Comparison of ENCODE assay signal across 33 cellular contexts in the genomic region with DNA sequence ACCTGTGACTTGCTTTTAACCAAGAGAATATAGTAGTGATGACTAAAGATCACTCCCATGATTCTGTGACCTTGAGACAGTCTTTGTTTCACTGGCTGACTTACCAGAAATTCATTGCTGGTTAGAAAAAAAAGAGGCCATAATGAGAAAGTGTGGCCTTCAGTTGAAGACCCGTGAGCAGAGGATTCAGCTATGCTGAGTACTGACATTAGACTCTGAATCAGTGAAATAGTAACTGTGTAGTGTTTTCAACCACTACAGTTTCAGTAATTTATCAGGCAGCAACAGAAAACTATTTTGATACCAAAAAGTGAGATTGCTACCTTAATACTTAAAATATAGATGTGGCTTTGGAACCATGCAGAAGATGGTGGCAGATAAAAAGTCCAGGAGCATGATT.
DNase-seq lines count a peak whose midpoint lies in the region; ATAC-seq and TF ChIP-seq lines count a peak whose summit lies in the region.
"Had no signal": no experiment of that assay in that cellular context is flagged by ENCODE, and none has a peak within 500 bp of the region (broad histone marks: within the 10 kb centered on the region; RNA-seq: fewer than 3 reads in every experiment).

No MANE protein-coding gene starts in this region.

- peak; percentile 57 for DNase-seq in amniotic epithelial cell (ENCODE audit: low read depth)
- DNase-seq in osteoblast (ENCODE audit: insufficient read length, low spot score, missing footprints), result no peak
- DNase-seq in Kasumi-1 (lab: John Stamatoyannopoulos, UW), result no peak
- no peak for DNase-seq in glutamatergic neuron
- DNase-seq in NCI-H1694 treated with DMSO at 0.1 percent for 48 hours (lab: John Stamatoyannopoulos, UW), result no peak
- DNase-seq: ACHN; activated CD4-positive, alpha-beta T cell treated with anti-CD3 and anti-CD28 coated beads, Interleukin-2, amount 50 U/mL, for 48 hours; activated CD8-positive, alpha-beta memory T cell treated with anti-CD3 and anti-CD28 coated beads, Interleukin-2, amount 50 U/mL, for 4 hours; activated naive CD4-positive, alpha-beta T cell treated with anti-CD3 and anti-CD28 coated beads, Interleukin-2, amount 50 U/mL, for 16 hours; amygdala; BE2C; CD8-positive, alpha-beta memory T cell; DMS153; erythroblast; foreskin fibroblast; GM23248; HFFc6; Karpas-422; NCI-H2171; NCI-H510A; nephron progenitor cell; NK-92 treated with Interleukin-12 subunit alpha and Interleukin-12 subunit beta, amount 100 ng/mL, for 24 hours; pancreas; Peyer's patch; spleen had no signal

- H3K4me3 Mint-ChIP-seq in glutamatergic neuron (ENCODE audit: unreplicated experiment), result no peak overlapping the region
- H3K4me3 Mint-ChIP-seq: CD8-positive, alpha-beta memory T cell; HFFc6; nephron progenitor cell; type B pancreatic cell had no signal

- H3K79me2 ChIP-seq in osteoblast (ENCODE audit: insufficient read depth, low read length), result no peaks in the 10 kb centered on the region

- no peaks in the 10 kb centered on the region for H3K27me3 ChIP-seq in osteoblast (ENCODE audit: insufficient read depth, low read length)
- H3K27me3 ChIP-seq: BE2C, breast epithelium, pancreas, Peyer's patch, right atrium auricular region, spleen had no signal

- no peak overlapping the region for H3K27ac ChIP-seq in osteoblast (ENCODE audit: low read depth, low read length)
- H3K27ac ChIP-seq: breast epithelium, GM23248, HL-60, pancreas, Peyer's patch, right atrium auricular region, spleen had no signal

- no peaks in the 10 kb centered on the region for H3K9me3 Mint-ChIP-seq in glutamatergic neuron (ENCODE audit: unreplicated experiment)
- H3K9me3 Mint-ChIP-seq: HFFc6, nephron progenitor cell, type B pancreatic cell had no signal

- H3K27me3 Mint-ChIP-seq in glutamatergic neuron (ENCODE audit: unreplicated experiment), result no peaks in the 10 kb centered on the region
- H3K27me3 Mint-ChIP-seq: CD8-positive, alpha-beta memory T cell; type B pancreatic cell had no signal

- H3K9me3 ChIP-seq in osteoblast (ENCODE audit: low read depth, low read length), result no peaks in the 10 kb centered on the region
- H3K9me3 ChIP-seq: BE2C, breast epithelium, pancreas, Peyer's patch, right atrium auricular region had no signal

- H3K27ac Mint-ChIP-seq in glutamatergic neuron (ENCODE audit: unreplicated experiment), result no peak overlapping the region
- H3K27ac Mint-ChIP-seq: CD8-positive, alpha-beta memory T cell; HFFc6; nephron progenitor cell; type B pancreatic cell had no signal

- TF ChIP-seq CTCF in osteoblast (IDR thresholded peaks at IDR 0.05; ENCODE audit: extremely low read depth, low read depth, low read length) (no peak), glutamatergic neuron (IDR thresholded peaks at IDR 0.05; ENCODE audit: partially characterized antibody, unreplicated experiment) (no peak)

- H2AFZ ChIP-seq in osteoblast (ENCODE audit: low read length), result peak overlapping the region; percentile 56
- H2AFZ ChIP-seq: GM23248 had no signal

- H3K4me1 ChIP-seq in osteoblast (ENCODE audit: insufficient read depth, low read length), result peaks cover 4% of the 10 kb centered on the region
- H3K4me1 ChIP-seq: BE2C, breast epithelium, pancreas, Peyer's patch, right atrium auricular region, spleen had no signal

- no peaks in the 10 kb centered on the region for H3K36me3 ChIP-seq in osteoblast (ENCODE audit: insufficient read depth, low read length)
- H3K36me3 ChIP-seq: BE2C, breast epithelium, pancreas, Peyer's patch, right atrium auricular region, spleen had no signal

- H3K4me3 ChIP-seq in osteoblast (ENCODE audit: insufficient read depth, low read length), result no peak overlapping the region
- H3K4me3 ChIP-seq: breast epithelium, GM23248, pancreas, Peyer's patch, right atrium auricular region, spleen had no signal

- no peaks in the 10 kb centered on the region for H3K4me1 Mint-ChIP-seq in glutamatergic neuron (ENCODE audit: low read depth, unreplicated experiment)
- H3K4me1 Mint-ChIP-seq: CD8-positive, alpha-beta memory T cell; nephron progenitor cell had no signal

- no peaks in the 10 kb centered on the region for H4K20me1 ChIP-seq in osteoblast (ENCODE audit: insufficient read depth, low read length)

- ATAC-seq in GM18909 (IDR thresholded peaks at IDR 0.05; ENCODE audit: poor library complexity, unreplicated experiment), result peak; percentile 44
- peak; percentile 79 for ATAC-seq in HG02885 (IDR thresholded peaks at IDR 0.05; ENCODE audit: poor library complexity, unreplicated experiment)
- no peak for ATAC-seq in HG03378 (IDR thresholded peaks at IDR 0.05; ENCODE audit: unreplicated experiment)
- ATAC-seq: activated CD4-positive, CD25-positive, alpha-beta regulatory T cell treated with anti-CD3 and anti-CD28 coated beads, Interleukin-2, amount 50 U/mL, for 24 hours; pancreas had no signal

- H3K4me2 ChIP-seq in osteoblast (ENCODE audit: insufficient read depth, low read length), result no peak overlapping the region

- no peaks in the 10 kb centered on the region for H3K36me3 Mint-ChIP-seq in glutamatergic neuron (ENCODE audit: unreplicated experiment)
- H3K36me3 Mint-ChIP-seq: CD8-positive, alpha-beta memory T cell; type B pancreatic cell had no signal
